Comparison of ENCODE assay signal across 8 cellular contexts in the genomic region with DNA sequence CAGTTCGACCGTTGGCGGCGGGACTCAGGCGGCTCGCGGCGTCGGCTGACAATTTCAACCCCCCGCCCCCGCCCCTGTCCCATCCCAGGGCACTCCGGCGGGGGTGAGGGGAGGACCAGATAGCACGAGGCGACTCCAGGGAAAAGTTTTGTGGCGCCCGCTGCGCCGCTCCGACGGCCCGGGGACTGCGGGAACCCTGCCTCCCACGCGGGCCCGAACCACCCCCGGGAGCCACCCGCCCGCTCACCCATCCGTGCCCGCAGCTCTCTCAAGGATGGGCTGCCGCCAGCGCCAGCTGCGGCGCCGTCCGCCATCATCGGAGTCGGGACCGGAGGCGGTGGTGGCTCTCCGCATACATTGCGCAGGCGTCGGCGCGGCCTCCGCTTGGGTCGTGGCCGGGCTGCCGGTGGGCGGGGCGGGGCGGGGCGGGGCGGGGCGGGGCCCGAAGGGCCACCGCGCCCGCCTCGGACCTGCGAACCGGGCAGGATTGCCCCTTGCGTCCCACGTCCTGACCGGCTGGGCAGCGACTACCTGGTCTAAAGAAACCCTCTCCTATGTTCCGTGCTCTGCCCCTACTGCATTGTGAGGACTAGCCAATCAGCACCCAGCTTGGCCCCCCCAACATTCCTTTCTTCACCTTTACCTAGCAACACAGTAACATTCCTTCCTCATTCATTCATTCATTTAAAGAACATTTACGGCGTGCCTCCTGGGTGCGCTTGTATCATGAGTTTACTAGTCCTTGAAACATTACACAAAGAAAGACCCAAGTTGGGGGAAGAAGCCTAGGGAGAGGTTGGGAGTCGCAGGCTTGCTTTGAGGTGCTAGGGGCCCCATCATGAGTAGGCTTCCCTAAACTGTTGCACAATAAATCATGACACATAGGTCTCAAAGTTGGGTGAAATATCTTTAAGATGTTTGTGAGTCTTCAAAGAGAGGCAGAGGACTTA. TPM values are rescaled to one million over a fixed set of nuclear protein-coding genes. Genes with fewer than 3 reads are reported as not detected.
DNase-seq lines count a peak whose midpoint lies in the region; FAIRE-seq and TF ChIP-seq lines count a peak whose summit lies in the region.

A gene with protein sequence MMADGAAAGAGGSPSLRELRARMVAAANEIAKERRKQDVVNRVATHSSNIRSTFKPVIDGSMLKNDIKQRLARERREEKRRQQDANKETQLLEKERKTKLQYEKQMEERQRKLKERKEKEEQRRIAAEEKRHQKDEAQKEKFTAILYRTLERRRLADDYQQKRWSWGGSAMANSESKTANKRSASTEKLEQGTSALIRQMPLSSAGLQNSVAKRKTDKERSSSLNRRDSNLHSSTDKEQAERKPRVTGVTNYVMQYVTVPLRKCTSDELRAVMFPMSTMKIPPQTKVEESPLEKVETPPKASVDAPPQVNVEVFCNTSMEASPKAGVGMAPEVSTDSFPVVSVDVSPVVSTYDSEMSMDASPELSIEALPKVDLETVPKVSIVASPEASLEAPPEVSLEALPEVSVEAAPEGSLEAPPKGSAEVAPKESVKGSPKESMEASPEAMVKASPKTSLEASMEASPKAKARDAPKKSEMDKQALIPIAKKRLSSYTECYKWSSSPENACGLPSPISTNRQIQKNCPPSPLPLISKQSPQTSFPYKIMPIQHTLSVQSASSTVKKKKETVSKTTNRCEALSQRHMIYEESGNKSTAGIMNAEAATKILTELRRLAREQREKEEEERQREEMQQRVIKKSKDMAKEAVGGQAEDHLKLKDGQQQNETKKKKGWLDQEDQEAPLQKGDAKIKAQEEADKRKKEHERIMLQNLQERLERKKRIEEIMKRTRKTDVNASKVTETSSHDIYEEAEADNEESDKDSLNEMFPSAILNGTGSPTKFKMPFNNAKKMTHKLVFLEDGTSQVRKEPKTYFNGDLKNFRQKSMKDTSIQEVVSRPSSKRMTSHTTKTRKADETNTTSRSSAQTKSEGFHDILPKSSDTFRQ (minus strand): TSS at position 359 of the 950 bp plus-strand sequence. CDS start 42 bp downstream, at position 317.

- H3K27me3 Mint-ChIP-seq in HFFc6 (ENCODE audit: insufficient read depth), result peaks cover 1% of the 10 kb centered on the region; the same call in 1 of the 2 replicates

- H3K4me3 Mint-ChIP-seq in HFFc6, result peak within 1 kb of the TSS; percentile 91

- DNase-seq in GM12892 (ENCODE audit: insufficient read length) (peak; percentile 62), HFFc6 (peak; percentile 18), NB4 (ENCODE audit: low read depth) (peak; percentile 70), cerebellar cortex (ENCODE audit: low spot score) (peak; percentile 30), kidney glomerular epithelial cell (lab: John Stamatoyannopoulos, UW) (peak; percentile 43), NCI-H2107 (lab: John Stamatoyannopoulos, UW) (no peak)
- peak; percentile 17 to 43 (median 28) for DNase-seq in activated CD4-positive, CD25-positive, alpha-beta regulatory T cell (lab: John Stamatoyannopoulos, UW)
- DNase-seq in stimulated activated CD4-positive, alpha-beta T cell treated with anti-CD3 and anti-CD28 coated beads, Interleukin-2, amount 100 ng/mL, for 24 hours, result peak; percentile 63 to 67

- H3K9me3 Mint-ChIP-seq in HFFc6, result no peaks in the 10 kb centered on the region

- TF ChIP-seq CTCF in HFFc6 (IDR thresholded peaks at IDR 0.05) (no peak), NB4 (IDR thresholded peaks at IDR 0.05; ENCODE audit: low read depth, low read length) (no peak)

- peak; percentile 40 for FAIRE-seq in GM12892 (lab: Jason Lieb, UNC)

- H3K4me1 Mint-ChIP-seq in HFFc6 (ENCODE audit: low read depth), result peaks cover 41% of the 10 kb centered on the region

- TF ChIP-seq POLR2A in GM12892 (IDR thresholded peaks at IDR 0.05; ENCODE audit: low read depth, low read length), result peak; percentile 65; the same call in 1 of the 2 replicates
- peak; percentile 71 for TF ChIP-seq POLR2A in NB4 (IDR thresholded peaks at IDR 0.05; ENCODE audit: extremely low read depth, insufficient read length)

- H3K4me3 ChIP-seq in NB4 (ENCODE audit: low read depth, low read length), result peak within 1 kb of the TSS; percentile 70

- no peaks in the 10 kb centered on the region for H3K36me3 Mint-ChIP-seq in HFFc6 (ENCODE audit: low read depth)

- peak within 1 kb of the TSS; percentile 80 for H3K27ac Mint-ChIP-seq in HFFc6

RNA-seq across cellular contexts. Expression of the gene that starts here (rescaled TPM):
- polyA plus RNA-seq in GM12892 (2012; ENCODE audit: missing spikeins), result 10.8 TPM
- 10 to 100 TPM; 26.9 to 30.5 (median 28.7) TPM for total RNA-seq in HFFc6 (2021; fragmentation: NEBNext Ultra II Directional; extraction: Animal tissue kit (Norgen Biotek cat#: 25700))
